In the genomic region with DNA sequence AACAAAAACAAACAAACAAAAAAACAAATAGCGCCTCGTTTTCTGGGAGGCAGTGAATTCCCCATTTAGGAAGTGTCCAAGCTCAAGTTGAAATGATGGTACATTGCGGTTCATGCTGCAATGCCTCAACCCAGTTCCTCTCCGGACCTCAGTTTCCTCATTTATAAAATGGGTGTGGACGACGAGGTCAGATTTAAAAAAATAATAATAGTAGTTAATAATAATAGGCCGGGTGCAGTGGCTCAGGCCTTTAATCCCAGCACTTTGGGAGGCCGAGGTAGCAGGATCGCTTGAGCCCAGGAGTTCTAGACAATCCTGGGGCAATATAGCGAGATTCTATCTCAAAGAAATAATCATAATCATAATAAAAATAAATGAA, we compare ENCODE assay signal across 8 cellular contexts. TPM values are rescaled to one million over a fixed set of nuclear protein-coding genes. Genes with fewer than 3 reads are reported as not detected.
DNase-seq lines count a peak whose midpoint lies in the region; TF ChIP-seq lines count a peak whose summit lies in the region.

No MANE protein-coding gene starts in this region.

- no peaks in the 10 kb centered on the region for H3K9me3 ChIP-seq in neuron (ENCODE audit: low read length)

- peaks cover 16% of the 10 kb centered on the region for H3K4me1 ChIP-seq in neuron (ENCODE audit: insufficient read depth, low read length)

- peak overlapping the region in 58 of 59 donors; percentile 72 to 100 (median 96) for H3K27ac ChIP-seq in dorsolateral prefrontal cortex

- no peaks in the 10 kb centered on the region for H3K36me3 ChIP-seq in neuron (ENCODE audit: insufficient read depth, low read length)

- peak overlapping the region; percentile 34 for H3K4me3 ChIP-seq in NB4 (ENCODE audit: low read depth, low read length)
- H3K4me3 ChIP-seq in dorsolateral prefrontal cortex, result peak overlapping the region; percentile 41 to 89 (median 73)
- H3K4me3 ChIP-seq in neuron (ENCODE audit: low read length), result peak overlapping the region; percentile 57

- DNase-seq in CD1c-positive myeloid dendritic cell (ENCODE audit: extremely low spot score) (peak; percentile 73), NB4 (ENCODE audit: low read depth) (no peak), dorsolateral prefrontal cortex (no peak), NCI-H524 (lab: John Stamatoyannopoulos, UW) (no peak), NCI-H226 (no peak), ecto neural progenitor cell (ENCODE audit: low spot score) (no peak), OCI-M2 (lab: John Stamatoyannopoulos, UW; ENCODE audit: unreplicated experiment) (no peak)

- intact Hi-C loops in dorsolateral prefrontal cortex (cut with DNase I), result loop anchor here (1.0 kb wide), 2 partner anchors 39 to 40 kb away; no protein-coding TSS in a partner anchor

- TF ChIP-seq POLR2A in NB4 (IDR thresholded peaks at IDR 0.05; ENCODE audit: extremely low read depth, insufficient read length), result no peak

- H2AFZ ChIP-seq in neuron (ENCODE audit: low read depth, low read length), result peak overlapping the region; percentile 95

- TF ChIP-seq CTCF in NB4 (IDR thresholded peaks at IDR 0.05; ENCODE audit: low read depth, low read length), result no peak
- TF ChIP-seq CTCF in dorsolateral prefrontal cortex (IDR thresholded peaks at IDR 0.05 in 54 of 56, conservative IDR thresholded peaks at IDR 0.05 in 2 of 56; ENCODE audit: low read depth in 1 of 56, partially characterized antibody in 56 of 56), result no peak

- no peaks in the 10 kb centered on the region for H3K27me3 ChIP-seq in dorsolateral prefrontal cortex
- no peaks in the 10 kb centered on the region for H3K27me3 ChIP-seq in neuron (ENCODE audit: insufficient read depth, low read length)

RNA-seq across cellular contexts. Expression of gene ERCC1, which starts 15.5 kb away (rescaled TPM):
- 10 to 100 TPM; 64.1 to 99.4 (median 79.0) TPM for total RNA-seq in dorsolateral prefrontal cortex

RNA-seq across cellular contexts. Expression of gene FOSB, which starts 28.6 kb away (rescaled TPM):
- 100 to 1,000 TPM in 2 of 120 experiments, 10 to 100 TPM in 32, 1 to 10 TPM in 86; 2.6 to 168 (median 7.7) TPM for total RNA-seq in dorsolateral prefrontal cortex

RNA-seq across cellular contexts. Expression of gene POLR1G, which starts 32.7 kb away (rescaled TPM):
- 10 to 100 TPM in 2 of 120 experiments, 1 to 10 TPM in 118; 2.4 to 10.7 (median 5.3) TPM for total RNA-seq in dorsolateral prefrontal cortex

RNA-seq across cellular contexts. Expression of gene PPP1R13L, which starts 34.3 kb away (rescaled TPM):
- total RNA-seq in dorsolateral prefrontal cortex, result 10 to 100 TPM in 68 of 120 experiments, 1 to 10 TPM in 52; 3.8 to 23.2 (median 11.0) TPM

RNA-seq across cellular contexts. Expression of gene RTN2, which starts 57.7 kb away (rescaled TPM):
- 100 to 1,000 TPM in 2 of 120 experiments, 10 to 100 TPM in 118; 18.9 to 124 (median 63.4) TPM for total RNA-seq in dorsolateral prefrontal cortex
